In genomic region chrX:103215768-103216085, GRCh38 we compare ENCODE assay signal across 8 cellular contexts. TPM values are rescaled to one million over a fixed set of nuclear protein-coding genes. Genes with fewer than 3 reads are reported as not detected.
DNase-seq lines count a peak whose midpoint lies in the region; ATAC-seq, FAIRE-seq and TF ChIP-seq lines count a peak whose summit lies in the region.

No MANE protein-coding gene starts in this region.

- H3K36me3 ChIP-seq in mesodermal cell (ENCODE audit: control insufficient read depth, insufficient read depth, low read length) (peaks cover 14% of the 10 kb centered on the region), upper lobe of right lung (no peaks in the 10 kb centered on the region)

- DNase-seq in NCI-H1092 (lab: John Stamatoyannopoulos, UW) (peak; percentile 44), cerebellum (ENCODE audit: low spot score) (peak; percentile 24), upper lobe of right lung (no peak), RCC 7860 (ENCODE audit: low spot score) (no peak)

- H3K27me3 ChIP-seq in upper lobe of right lung: no peaks in the 10 kb centered on the region

- no peak for TF ChIP-seq CTCF in upper lobe of right lung (IDR thresholded peaks at IDR 0.05)

- peak overlapping the region; percentile 66; the same call in 1 of the 2 replicates for H3K4me3 ChIP-seq in GM08714 (ENCODE audit: low read length)
- peak overlapping the region; percentile 66 for H3K4me3 ChIP-seq in mesodermal cell (ENCODE audit: extremely low read depth, insufficient read depth, low read length, poor library complexity, severe bottlenecking)
- H3K4me3 ChIP-seq in upper lobe of right lung: peak overlapping the region; percentile 68

- ATAC-seq in upper lobe of right lung (peak; percentile 61), HG03439 (IDR thresholded peaks at IDR 0.05; ENCODE audit: unreplicated experiment) (no peak), HG03095 (IDR thresholded peaks at IDR 0.05; ENCODE audit: unreplicated experiment) (no peak)

- no peak for FAIRE-seq in RCC 7860 (lab: Jason Lieb, UNC)

- WGBS in mesodermal cell (ENCODE audit: insufficient coverage in 2 of 2), 2 experiments: no CpG with 5 or more reads among the region's 11 CpGs

- H3K9me3 ChIP-seq in mesodermal cell (ENCODE audit: control insufficient read depth, low read length) (no peaks in the 10 kb centered on the region), upper lobe of right lung (no peaks in the 10 kb centered on the region)

- intact Hi-C loops in upper lobe of right lung (cut with DNase I): no loop called here

- H3K27ac ChIP-seq in mesodermal cell (ENCODE audit: low read depth, low read length, severe bottlenecking): peak overlapping the region; percentile 96
- H3K27ac ChIP-seq in upper lobe of right lung: peak overlapping the region; percentile 86

- H3K4me1 ChIP-seq in mesodermal cell (ENCODE audit: control insufficient read depth, insufficient read depth, low read length, poor library complexity, severe bottlenecking) (no peaks in the 10 kb centered on the region), upper lobe of right lung (no peaks in the 10 kb centered on the region)

RNA-seq across cellular contexts. Expression of gene BEX4, which starts 0.8 kb away (rescaled TPM):
- total RNA-seq in cerebellum (54.0 TPM), upper lobe of right lung (36.1 TPM)
- polyA plus RNA-seq in mesodermal cell (2013, experiment 1 of 2): 128 TPM
- 118 TPM for polyA plus RNA-seq in mesodermal cell (2013, experiment 2 of 2)

RNA-seq across cellular contexts. Expression of gene TCEAL8, which starts 39.2 kb away (rescaled TPM):
- total RNA-seq in cerebellum (51.7 TPM), upper lobe of right lung (42.9 TPM)
- 116 TPM for polyA plus RNA-seq in mesodermal cell (2013, experiment 1 of 2)
- polyA plus RNA-seq in mesodermal cell (2013, experiment 2 of 2): 130 TPM

Comparison
In these comparisons a context has a peak if more than half of its experiments do, and no peak if none do; other contexts are left out.
1. DNase-seq: peak in NCI-H1092 (single experiment) and cerebellum (single experiment); none in upper lobe of right lung (single experiment) and RCC 7860 (single experiment).
2. Peak in every context shown above with its lines, with median percentiles within 50 percentile points of each other: H3K4me3 ChIP-seq.